ENCODE assay signal across 16 cellular contexts in the genomic region with DNA sequence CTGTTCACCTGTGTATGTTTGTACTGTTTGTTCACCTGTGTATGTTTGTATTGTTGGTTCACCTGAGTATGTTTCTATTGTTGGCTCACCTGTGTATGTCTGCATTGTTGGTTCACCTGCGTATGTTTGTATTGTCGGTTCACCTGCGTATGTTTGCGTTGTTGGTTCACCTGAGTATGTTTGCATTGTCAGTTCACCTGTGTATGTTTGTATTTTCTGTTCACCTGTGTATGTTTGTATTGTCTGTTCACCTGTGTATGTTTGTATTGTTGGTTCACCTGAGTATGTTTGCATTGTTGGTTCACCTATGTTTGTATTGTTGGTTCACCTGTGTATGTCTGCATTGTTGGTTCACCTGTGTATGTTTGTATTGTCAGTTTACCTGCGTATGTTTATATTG.
"Had no signal": no experiment of that assay in that cellular context is flagged by ENCODE, and none has a peak within 500 bp of the region (broad histone marks: within the 10 kb centered on the region; RNA-seq: fewer than 3 reads in every experiment).

No MANE protein-coding gene starts in this region.

- H3K9me3 ChIP-seq: body of pancreas, ovary, suprapubic skin had no signal

- H3K4me3 ChIP-seq: body of pancreas, ovary, suprapubic skin had no signal

- H3K27ac ChIP-seq: ovary, suprapubic skin had no signal

- H3K36me3 ChIP-seq: ovary had no signal

- H3K4me1 ChIP-seq: suprapubic skin had no signal

- H3K27me3 ChIP-seq: body of pancreas, ovary, suprapubic skin had no signal

- DNase-seq: activated CD4-positive, alpha-beta T cell treated with anti-CD3 and anti-CD28 coated beads, Interleukin-2, amount 50 U/mL, for 4 hours; activated effector memory CD4-positive, alpha-beta T cell treated with Interleukin-2 at 50 U/mL for 16 hours; activated T-cell treated with anti-CD3 and anti-CD28 coated beads, Interleukin-2, amount 50 U/mL, for 1 hour; amniotic stem cell; body of pancreas; effector memory CD4-positive, alpha-beta T cell; hippocampal formation; left ventricle myocardium superior; mesendoderm; ovary; stimulated activated CD4-positive, alpha-beta T cell treated with anti-CD3 and anti-CD28 coated beads, Interleukin-2, amount 100 ng/mL, for 48 hours; stimulated activated CD8-positive, alpha-beta memory T cell treated with anti-CD3 and anti-CD28 coated beads, Interleukin-4, amount 100 ng/mL, for 48 hours; stimulated activated naive CD8-positive, alpha-beta T cell treated with anti-CD3 and anti-CD28 coated beads, Interleukin-15, Interleukin-2, amounts not matched to agents 100 U/mL and 50 U/mL, for 24 hours had no signal

- ATAC-seq: activated CD4-positive, CD25-positive, alpha-beta regulatory T cell treated with anti-CD3 and anti-CD28 coated beads, Interleukin-2, amount 50 U/mL, for 24 hours; activated naive CD4-positive, alpha-beta T cell treated with anti-CD3 and anti-CD28 coated beads, Interleukin-2, amount 50 U/mL, for 72 hours; body of pancreas; stimulated activated naive CD8-positive, alpha-beta T cell treated with anti-CD3 and anti-CD28 coated beads, Interleukin-15, Interleukin-2, amounts not matched to agents 100 U/mL and 50 U/mL, for 24 hours had no signal
